ENCODE assay signal across 12 cellular contexts in the genomic region with DNA sequence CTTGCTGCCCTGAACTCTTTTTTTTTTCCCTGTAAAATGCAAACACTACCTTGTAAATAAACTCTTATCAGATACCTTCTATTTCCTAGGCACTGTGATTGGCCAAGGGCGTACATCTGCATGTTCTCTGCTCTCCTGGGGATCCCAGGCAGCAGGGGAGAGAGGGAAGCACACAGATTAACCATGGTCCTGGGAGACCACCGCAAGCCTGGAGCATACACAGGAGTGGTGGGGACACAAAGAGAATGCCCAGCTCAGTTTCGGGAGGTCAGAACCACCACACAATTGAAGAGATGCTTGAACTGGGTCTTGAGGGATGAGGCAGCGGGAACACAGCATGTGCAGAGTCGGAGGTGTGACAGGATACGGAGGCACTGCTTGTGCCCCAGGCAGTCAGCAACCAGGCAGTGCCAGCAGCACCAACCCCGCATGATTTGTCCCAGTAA.
"Had no signal": no experiment of that assay in that cellular context is flagged by ENCODE, and none has a peak within 500 bp of the region (broad histone marks: within the 10 kb centered on the region; RNA-seq: fewer than 3 reads in every experiment).

No MANE protein-coding gene starts in this region.

- ATAC-seq: activated T-cell treated with anti-CD3 and anti-CD28 coated beads, Interleukin-2, amount 50 U/mL, for 72 hours; esophagus mucosa; naive thymus-derived CD8-positive, alpha-beta T cell had no signal

- DNase-seq: activated CD4-positive, alpha-beta T cell treated with anti-CD3 and anti-CD28 coated beads, Interleukin-2, amount 50 U/mL, for 4 hours; activated effector memory CD4-positive, alpha-beta T cell treated with anti-CD3 and anti-CD28 coated beads, Interleukin-2, amount 50 U/mL, for 16 hours; activated T-cell treated with anti-CD3 and anti-CD28 coated beads, Interleukin-2, amount 50 U/mL, for 72 hours; cerebellar nuclear complex; cortex of kidney; mesenchymal stem cell; naive thymus-derived CD8-positive, alpha-beta T cell; nucleus accumbens; stimulated activated naive CD4-positive, alpha-beta T cell; tibial artery had no signal

- H3K9me3 ChIP-seq: ascending aorta, tibial artery had no signal

- H3K4me1 ChIP-seq: ascending aorta, tibial artery had no signal

- H3K27ac ChIP-seq: ascending aorta, tibial artery had no signal

- H3K36me3 ChIP-seq: ascending aorta, tibial artery had no signal

- H3K4me3 ChIP-seq: ascending aorta, tibial artery had no signal
